In the genomic region with DNA sequence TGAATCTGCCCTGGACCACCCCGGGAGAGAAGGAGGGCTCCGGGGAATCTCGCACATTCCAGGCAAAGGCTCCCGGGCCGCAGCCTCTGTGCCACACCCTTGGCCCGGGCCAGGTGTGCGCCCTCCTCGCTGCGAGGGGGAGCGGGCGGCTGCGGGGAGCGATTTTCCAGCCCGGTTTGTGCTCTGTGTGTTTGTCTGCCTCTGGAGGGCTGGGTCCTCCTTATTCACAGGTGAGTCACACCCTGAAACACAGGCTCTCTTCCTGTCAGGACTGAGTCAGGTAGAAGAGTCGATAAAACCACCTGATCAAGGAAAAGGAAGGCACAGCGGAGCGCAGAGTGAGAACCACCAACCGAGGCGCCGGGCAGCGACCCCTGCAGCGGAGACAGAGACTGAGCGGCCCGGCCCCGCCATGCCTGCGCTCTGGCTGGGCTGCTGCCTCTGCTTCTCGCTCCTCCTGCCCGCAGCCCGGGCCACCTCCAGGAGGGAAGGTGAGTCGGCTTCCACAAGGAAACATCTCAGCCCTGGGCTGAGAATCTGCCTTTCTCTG, we compare ENCODE assay signal across 8 cellular contexts. TPM values are rescaled to one million over a fixed set of nuclear protein-coding genes. Genes with fewer than 3 reads are reported as not detected.
DNase-seq lines count a peak whose midpoint lies in the region; FAIRE-seq lines count a peak whose summit lies in the region.

A gene (plus strand): TSS at position 324 of the 550 bp plus-strand sequence. CDS start 89 bp downstream, at position 413.

- peak; percentile 67 for DNase-seq in DMS153 treated with DMSO at 0.1 percent for 48 hours (lab: John Stamatoyannopoulos, UW; ENCODE audit: unreplicated experiment)
- DNase-seq in NCI-H2227 (lab: John Stamatoyannopoulos, UW; ENCODE audit: unreplicated experiment), result peak; percentile 66
- DNase-seq in ecto neural progenitor cell (ENCODE audit: low spot score), result peak; percentile 76
- DNase-seq in GM19239 (ENCODE audit: insufficient read length, low spot score), result no peak
- no peak for DNase-seq in SKM-1 (lab: John Stamatoyannopoulos, UW; ENCODE audit: unreplicated experiment)
- no peak for DNase-seq in cortex of kidney (lab: John Stamatoyannopoulos, UW)
- DNase-seq in NCI-H2196 treated with DMSO at 0.1 percent for 48 hours (lab: John Stamatoyannopoulos, UW; ENCODE audit: unreplicated experiment), result no peak

- no peaks in the 10 kb centered on the region for H3K9me3 ChIP-seq in mesodermal cell (ENCODE audit: control insufficient read depth, low read length)

- no peaks in the 10 kb centered on the region for H3K4me1 ChIP-seq in mesodermal cell (ENCODE audit: control insufficient read depth, insufficient read depth, low read length, poor library complexity, severe bottlenecking)

- 3% methylated on average over 26 of the region's 30 CpGs for WGBS in mesodermal cell (ENCODE audit: insufficient coverage in 2 of 2), 2 experiments

- H3K36me3 ChIP-seq in mesodermal cell (ENCODE audit: control insufficient read depth, insufficient read depth, low read length), result no peaks in the 10 kb centered on the region

- peak within 1 kb of the TSS; percentile 26 for H3K4me3 ChIP-seq in mesodermal cell (ENCODE audit: extremely low read depth, insufficient read depth, low read length, poor library complexity, severe bottlenecking)

- no peak within 1 kb of the TSS for H3K27ac ChIP-seq in mesodermal cell (ENCODE audit: low read depth, low read length, severe bottlenecking)

- FAIRE-seq in GM19239 (lab: Jason Lieb, UNC), result no peak

RNA-seq across cellular contexts. Expression of the gene that starts here (rescaled TPM):
- 0.81 TPM for polyA plus RNA-seq in mesodermal cell (2013, experiment 1 of 2)
- polyA plus RNA-seq in mesodermal cell (2013, experiment 2 of 2), result 0.91 TPM

Comparison
In these comparisons a context has a peak if more than half of its experiments do, and no peak if none do; other contexts are left out.
1. DNase-seq: peak in DMS153 treated with DMSO at 0.1 percent for 48 hours (single experiment), NCI-H2227 (single experiment) and ecto neural progenitor cell (single experiment); none in GM19239 (single experiment), SKM-1 (single experiment), cortex of kidney (single experiment) and NCI-H2196 treated with DMSO at 0.1 percent for 48 hours (single experiment).